26 cellular contexts compared by ENCODE assay signal in genomic region chr6:11668455-11668854, GRCh38.
DNase-seq lines count a peak whose midpoint lies in the region; ATAC-seq, FAIRE-seq and TF ChIP-seq lines count a peak whose summit lies in the region.
"Had no signal": no experiment of that assay in that cellular context is flagged by ENCODE, and none has a peak within 500 bp of the region (broad histone marks: within the 10 kb centered on the region; RNA-seq: fewer than 3 reads in every experiment).

No MANE protein-coding gene starts in this region.

- no peaks in the 10 kb centered on the region for H4K20me1 ChIP-seq in GM12878 (ENCODE audit: control insufficient read depth, insufficient read depth)
- H4K20me1 ChIP-seq: BLaER1 had no signal

- peak overlapping the region; percentile 80 for H2BK12ac ChIP-seq in trophoblast cell (ENCODE audit: low read length)

- H3K36me3 ChIP-seq in GM12878 (ENCODE audit: control insufficient read depth in 2 of 2, insufficient read depth in 2 of 2, low read length in 1 of 2) (no peaks in the 10 kb centered on the region), trophoblast cell (ENCODE audit: control insufficient read depth in 1 of 2, insufficient read depth in 2 of 2, low read length in 2 of 2) (peaks cover 0 to 2% of the 10 kb centered on the region in 2 experiments), tibial artery (no peaks in the 10 kb centered on the region)
- H3K36me3 ChIP-seq: BE2C, BLaER1 had no signal

- H2BK5ac ChIP-seq in trophoblast cell (ENCODE audit: low read depth, low read length, poor library complexity): peak overlapping the region; percentile 49

- no peak overlapping the region for H2AK5ac ChIP-seq in trophoblast cell (ENCODE audit: low read length)

- no peaks in the 10 kb centered on the region for H3K79me2 ChIP-seq in GM12878 (ENCODE audit: control insufficient read depth, insufficient read depth, low read length)
- no peaks in the 10 kb centered on the region for H3K79me2 ChIP-seq in trophoblast cell (ENCODE audit: control insufficient read depth, insufficient read depth, low read length, poor library complexity)

- no peak for TF ChIP-seq EP300 in GM12878 (IDR thresholded peaks at IDR 0.05; ENCODE audit: borderline replicate concordance in 1 of 2, control insufficient read depth in 1 of 2, low read depth in 2 of 2, low read length in 2 of 2)

- intact Hi-C loops in GM12878 (cut with micrococcal nuclease; ENCODE audit: unreplicated experiment) (no loop called here), tibial artery (cut with DNase I; ENCODE audit: low total_unique reads) (no loop called here)

- H3K9ac ChIP-seq in GM12878 (ENCODE audit: control insufficient read depth, insufficient read depth, low read length) (no peak overlapping the region), trophoblast cell (ENCODE audit: low read length) (no peak overlapping the region)
- H3K9ac ChIP-seq: BLaER1 had no signal

- H4K91ac ChIP-seq in trophoblast cell (ENCODE audit: low read depth, low read length): peak overlapping the region; percentile 14

- no peaks in the 10 kb centered on the region for H3K4me1 ChIP-seq in GM12878 (ENCODE audit: control insufficient read depth, insufficient read depth, low read length)
- H3K4me1 ChIP-seq in trophoblast cell (ENCODE audit: control insufficient read depth in 1 of 2, insufficient read depth in 2 of 2, low read length in 2 of 2): no peaks in the 10 kb centered on the region
- no peaks in the 10 kb centered on the region for H3K4me1 ChIP-seq in tibial artery
- H3K4me1 ChIP-seq: BE2C, BLaER1 had no signal

- 25% methylated on average over 4 of the region's 4 CpGs for WGBS in GM12878 (ENCODE audit: insufficient coverage, insufficient replicate concordance, low lambda C conversion rate, missing lambda C conversion rate)
- WGBS in trophoblast cell (ENCODE audit: extremely low coverage, insufficient coverage, insufficient read length): no CpG with 5 or more reads among the region's 4 CpGs

- H3K27me3 ChIP-seq in GM12878 (replicated peaks in 1 of 2; ENCODE audit: control insufficient read depth in 2 of 2, insufficient read depth in 2 of 2, low read length in 1 of 2) (no peaks in the 10 kb centered on the region), trophoblast cell (ENCODE audit: insufficient read depth, low read length) (no peaks in the 10 kb centered on the region), tibial artery (no peaks in the 10 kb centered on the region)
- H3K27me3 ChIP-seq: BLaER1 had no signal

- peaks cover 4 to 20% of the 10 kb centered on the region in 2 donors for H3K4me1 Mint-ChIP-seq in stimulated activated naive B cell treated with anti-CD40 and anti-IgM and Interleukin-4, amounts not matched to agents 10 μg/mL and 1 μg/mL and 100 μg/mL, for 72 hours
- H3K4me1 Mint-ChIP-seq: CD4-positive, alpha-beta memory T cell; CD4-positive, CD25-positive, alpha-beta regulatory T cell; CD8-positive, alpha-beta memory T cell had no signal

- DNase-seq in GM12865 (ENCODE audit: low read depth) (peak; percentile 13), GM12878 (ENCODE audit: low read depth, low spot score) (no peak), trophoblast cell (no peak), tibial artery (no peak), inferior parietal cortex (ENCODE audit: extremely low spot score) (no peak), hepatic stellate cell (ENCODE audit: low spot score) (no peak)
- no peak for DNase-seq in stimulated activated naive B cell treated with anti-CD40 and anti-IgM and Interleukin-4, amounts not matched to agents 10 μg/mL and 1 μg/mL and 100 μg/mL, for 72 hours
- DNase-seq: 8988T; ACHN; BE2C; C1 segment of cervical spinal cord; CD4-positive, alpha-beta memory T cell; CD4-positive, CD25-positive, alpha-beta regulatory T cell; CD8-positive, alpha-beta memory T cell; COR-L47; DMS 273 treated with DMSO at 0.1 percent for 48 hours; DMS153; DMS53; DMS79; DND-41; GDM1 had no signal

- no peak for TF ChIP-seq POLR2A in GM12878 (IDR thresholded peaks at IDR 0.05; ENCODE audit: low read depth, low read length)

- no peak for TF ChIP-seq RAD21 in GM12878 (IDR thresholded peaks at IDR 0.05; ENCODE audit: insufficient read depth, low read depth, low read length)

- H3K18ac ChIP-seq in trophoblast cell (ENCODE audit: low read length): no peak overlapping the region

- H3K4me3 Mint-ChIP-seq in stimulated activated naive B cell treated with anti-CD40 and anti-IgM and Interleukin-4, amounts not matched to agents 10 μg/mL and 1 μg/mL and 100 μg/mL, for 72 hours: no peak overlapping the region
- H3K4me3 Mint-ChIP-seq: CD14-positive monocyte; CD4-positive, alpha-beta memory T cell; CD4-positive, CD25-positive, alpha-beta regulatory T cell; CD8-positive, alpha-beta memory T cell had no signal

- in situ Hi-C loops in GM12878 (cut with MboI): no loop called here

- SMC1A ChIA-PET in GM12878 (lab: Charles Lee; ENCODE audit: uncharacterized antibody, unreplicated experiment): interaction anchor here (0.6 to 6.1 kb wide), 12 partner anchors 8 to 1024 kb away, joined by 3 to 42 read pairs (median 3); partner anchors contain the start of gene EDN1

- no peak overlapping the region for H3K14ac ChIP-seq in trophoblast cell (ENCODE audit: low read length)

- H3K9me3 ChIP-seq in GM12878 (replicated peaks; ENCODE audit: control insufficient read depth, insufficient read depth, low read length) (peaks cover 3% of the 10 kb centered on the region; the same call in 2 of the 3 replicates), trophoblast cell (ENCODE audit: insufficient read depth, low read depth, low read length) (peaks cover 3% of the 10 kb centered on the region), tibial artery (no peaks in the 10 kb centered on the region)
- H3K9me3 ChIP-seq: BE2C had no signal

- H3K4me2 ChIP-seq in GM12878 (ENCODE audit: control insufficient read depth, insufficient read depth): peak overlapping the region; percentile 41; the same call in 1 of the 2 replicates
- H3K4me2 ChIP-seq in trophoblast cell (ENCODE audit: low read length): no peak overlapping the region
- H3K4me2 ChIP-seq: BLaER1 had no signal

- peaks cover 13 to 15% of the 10 kb centered on the region in 2 donors for H3K27me3 Mint-ChIP-seq in stimulated activated naive B cell treated with anti-CD40 and anti-IgM and Interleukin-4, amounts not matched to agents 10 μg/mL and 1 μg/mL and 100 μg/mL, for 72 hours

- RAD21 ChIA-PET in GM12878 (lab: Charles Lee; ENCODE audit: unreplicated experiment): interaction anchor here (1.4 to 2.6 kb wide), 5 partner anchors 8 to 345 kb away, joined by 4 to 14 read pairs (median 7); no protein-coding TSS in a partner anchor

- no peak overlapping the region for H3K23ac ChIP-seq in trophoblast cell (ENCODE audit: low read length)

- peaks cover 2% of the 10 kb centered on the region for H3K79me1 ChIP-seq in trophoblast cell (ENCODE audit: low read length)

- H2BK120ac ChIP-seq in trophoblast cell (ENCODE audit: insufficient read depth, low read length, poor library complexity): no peak overlapping the region

- no peak overlapping the region for H4K12ac ChIP-seq in trophoblast cell (ENCODE audit: low read depth, low read length)

- H3K27ac ChIP-seq in GM12878 (ENCODE audit: control insufficient read depth, insufficient read depth): no peak overlapping the region
- H3K27ac ChIP-seq in trophoblast cell (ENCODE audit: low read depth, low read length): no peak overlapping the region
- no peak overlapping the region for H3K27ac ChIP-seq in tibial artery
- H3K27ac ChIP-seq: BLaER1 had no signal

- H3K27ac Mint-ChIP-seq in stimulated activated naive B cell treated with anti-CD40 and anti-IgM and Interleukin-4, amounts not matched to agents 10 μg/mL and 1 μg/mL and 100 μg/mL, for 72 hours: no peak overlapping the region
- H3K27ac Mint-ChIP-seq: CD14-positive monocyte; CD4-positive, CD25-positive, alpha-beta regulatory T cell; CD8-positive, alpha-beta memory T cell had no signal

- no peak for TF ChIP-seq CTCF in GM12865 (IDR thresholded peaks at IDR 0.05; ENCODE audit: insufficient read depth, low read depth, low read length, missing control alignments)
- TF ChIP-seq CTCF in GM12878 (IDR thresholded peaks at IDR 0.05 in 2 of 3, conservative IDR thresholded peaks at IDR 0.05 in 1 of 3; ENCODE audit: control insufficient read depth in 2 of 3, extremely low read depth in 1 of 3, insufficient read depth in 1 of 3, low read depth in 3 of 3, low read length in 3 of 3): no peak
- no peak for TF ChIP-seq CTCF in tibial artery (IDR thresholded peaks at IDR 0.05)

- no peak overlapping the region for H3K4me3 ChIP-seq in GM12865 (ENCODE audit: low read depth, low read length)
- no peak overlapping the region for H3K4me3 ChIP-seq in GM12878
- no peak overlapping the region for H3K4me3 ChIP-seq in trophoblast cell (ENCODE audit: low read depth, low read length)
- H3K4me3 ChIP-seq in tibial artery: no peak overlapping the region
- H3K4me3 ChIP-seq: BLaER1 had no signal

- peaks cover 0 to 3% of the 10 kb centered on the region in 2 donors for H3K36me3 Mint-ChIP-seq in stimulated activated naive B cell treated with anti-CD40 and anti-IgM and Interleukin-4, amounts not matched to agents 10 μg/mL and 1 μg/mL and 100 μg/mL, for 72 hours
- H3K36me3 Mint-ChIP-seq: CD14-positive monocyte; CD4-positive, alpha-beta memory T cell; CD4-positive, CD25-positive, alpha-beta regulatory T cell; CD8-positive, alpha-beta memory T cell had no signal

- H3K9me3 Mint-ChIP-seq in stimulated activated naive B cell treated with anti-CD40 and anti-IgM and Interleukin-4, amounts not matched to agents 10 μg/mL and 1 μg/mL and 100 μg/mL, for 72 hours: peaks cover 2 to 7% of the 10 kb centered on the region in 2 donors

- BruUV-seq in GM12878 (replicated peaks; lab: Mats Ljungman, UMichigan): no TSS peak

- H4K8ac ChIP-seq in trophoblast cell (ENCODE audit: low read depth, low read length): peak overlapping the region; percentile 10

- no peak overlapping the region for H3K4ac ChIP-seq in trophoblast cell (ENCODE audit: low read depth, low read length)

- peak overlapping the region; percentile 25; the same call in 1 of the 2 replicates for H2AFZ ChIP-seq in GM12878 (ENCODE audit: control insufficient read depth, low read depth, low read length)
- no peak overlapping the region for H2AFZ ChIP-seq in trophoblast cell (ENCODE audit: insufficient read depth, low read length, poor library complexity)

- CTCF ChIA-PET in GM12878 (lab: Yijun Ruan, JAX): interaction anchor here (0.6 to 4.3 kb wide), 8 partner anchors 13 to 622 kb away, joined by 3 to 34 read pairs (median 4); partner anchors contain the start of gene EDN1

- FAIRE-seq in GM12878 (lab: Jason Lieb, UNC): no peak
- FAIRE-seq: A204.1, GM12892, GM18507 had no signal

- peak; percentile 68 for ATAC-seq in GM12878
- peak; percentile 30 to 31 for ATAC-seq in stimulated activated naive B cell treated with anti-CD40 and anti-IgM and Interleukin-4, amounts not matched to agents 10 μg/mL and 1 μg/mL and 100 μg/mL, for 72 hours (replicated peaks)

- POLR2A ChIA-PET in GM12878 (lab: Charles Lee): interaction anchor here (0.6 kb wide), 2 partner anchors 48 to 619 kb away, joined by 4 to 6 read pairs; no protein-coding TSS in a partner anchor
